In the genomic region with DNA sequence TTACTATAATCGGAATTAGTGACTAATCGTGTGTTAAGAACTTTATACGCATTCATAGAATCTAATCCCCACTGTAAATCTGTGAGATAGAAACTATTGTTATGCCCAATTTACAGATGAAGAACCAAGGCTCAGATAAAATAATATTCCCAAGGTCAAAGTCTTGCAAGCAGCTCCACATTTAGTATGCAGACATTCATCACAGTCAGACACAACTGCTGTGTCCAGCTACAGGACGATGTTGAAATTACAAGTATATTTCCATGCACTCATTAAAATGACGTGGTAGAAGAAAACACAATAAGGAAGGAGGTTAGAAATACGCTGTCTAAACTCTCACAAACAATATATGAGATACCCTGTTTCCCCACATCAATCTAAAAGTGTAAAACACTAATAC, we compare ENCODE assay signal across 25 cellular contexts.
A peak's percentile ranks its signal among the peaks of the same experiment; 100 is the strongest.
DNase-seq lines count a peak whose midpoint lies in the region; ATAC-seq, FAIRE-seq and TF ChIP-seq lines count a peak whose summit lies in the region.
"Had no signal": no experiment of that assay in that cellular context is flagged by ENCODE, and none has a peak within 500 bp of the region (broad histone marks: within the 10 kb centered on the region; RNA-seq: fewer than 3 reads in every experiment).

No MANE protein-coding gene starts in this region.

- peaks cover 43% of the 10 kb centered on the region for H3K36me3 ChIP-seq in CD4-positive, alpha-beta memory T cell (ENCODE audit: insufficient read depth, low read length)
- H3K36me3 ChIP-seq in SJCRH30, result peaks cover 3% of the 10 kb centered on the region; the same call in 1 of the 2 replicates
- H3K36me3 ChIP-seq: prostate gland had no signal

- no peak overlapping the region for H3K4me2 ChIP-seq in A549

- no peak for TF ChIP-seq POLR2A in A549 (IDR thresholded peaks at IDR 0.05; ENCODE audit: low read length)

- no peak for FAIRE-seq in A549 (lab: Jason Lieb, UNC)

- no peaks in the 10 kb centered on the region for H3K27me3 Mint-ChIP-seq in CD4-positive, alpha-beta memory T cell
- peaks cover 27% of the 10 kb centered on the region for H3K27me3 Mint-ChIP-seq in endothelial cell (ENCODE audit: unreplicated experiment)
- H3K27me3 Mint-ChIP-seq: activated CD8-positive, alpha-beta T cell treated with anti-CD3 and anti-CD28 coated beads for 36 hours; stimulated activated naive B cell treated with anti-CD40 and anti-IgM and Interleukin-4, amounts not matched to agents 10 μg/mL and 1 μg/mL and 100 μg/mL, for 72 hours; T-helper 17 cell had no signal

- ATAC-seq in A549 (peak; percentile 42 to 62; a peak in 1 of 6 replicates), HG03460 (IDR thresholded peaks at IDR 0.05; ENCODE audit: unreplicated experiment) (no peak), HG03378 (IDR thresholded peaks at IDR 0.05; ENCODE audit: unreplicated experiment) (no peak)
- ATAC-seq: activated CD8-positive, alpha-beta T cell treated with anti-CD3 and anti-CD28 coated beads for 36 hours; left ventricle myocardium superior; stimulated activated naive B cell treated with anti-CD40 and anti-IgM and Interleukin-4, amounts not matched to agents 10 μg/mL and 1 μg/mL and 100 μg/mL, for 72 hours; T-helper 17 cell; WTC11 had no signal

- H3K9me3 Mint-ChIP-seq in CD4-positive, alpha-beta memory T cell, result peaks cover 0 to 2% (median 0%) of the 10 kb centered on the region in 8 donors
- H3K9me3 Mint-ChIP-seq in endothelial cell (ENCODE audit: unreplicated experiment), result no peaks in the 10 kb centered on the region
- H3K9me3 Mint-ChIP-seq: activated CD8-positive, alpha-beta T cell treated with anti-CD3 and anti-CD28 coated beads for 36 hours; H9; neural crest cell; stimulated activated naive B cell treated with anti-CD40 and anti-IgM and Interleukin-4, amounts not matched to agents 10 μg/mL and 1 μg/mL and 100 μg/mL, for 72 hours had no signal

- CTCF ChIA-PET in A549 (lab: Yijun Ruan, JAX), result no interaction called here
- CTCF ChIA-PET in CD4-positive, alpha-beta memory T cell (lab: Charles Lee; ENCODE audit: partially characterized antibody), result no interaction called here

- H3K4me1 ChIP-seq in A549 (no peaks in the 10 kb centered on the region), SJCRH30 (no peaks in the 10 kb centered on the region)
- H3K4me1 ChIP-seq in CD4-positive, alpha-beta memory T cell (ENCODE audit: insufficient read depth, low read length), result peaks cover 40% of the 10 kb centered on the region
- H3K4me1 ChIP-seq: prostate gland had no signal

- no peak for TF ChIP-seq EP300 in A549 (IDR thresholded peaks at IDR 0.05)

- H3K4me3 Mint-ChIP-seq in CD4-positive, alpha-beta memory T cell, result no peak overlapping the region
- peak overlapping the region; percentile 62 for H3K4me3 Mint-ChIP-seq in endothelial cell (ENCODE audit: unreplicated experiment)
- H3K4me3 Mint-ChIP-seq: activated CD8-positive, alpha-beta T cell treated with anti-CD3 and anti-CD28 coated beads for 36 hours; H9; neural crest cell; stimulated activated naive B cell treated with anti-CD40 and anti-IgM and Interleukin-4, amounts not matched to agents 10 μg/mL and 1 μg/mL and 100 μg/mL, for 72 hours; T-helper 17 cell; WTC11 had no signal

- H3K4me3 ChIP-seq in A549 (no peak overlapping the region), SJCRH30 (no peak overlapping the region)
- no peak overlapping the region for H3K4me3 ChIP-seq in CD4-positive, alpha-beta memory T cell (ENCODE audit: low read length in 2 of 2)
- H3K4me3 ChIP-seq: prostate gland, SJSA1, tibial artery had no signal

- no peaks in the 10 kb centered on the region for H3K9me3 ChIP-seq in A549
- no peaks in the 10 kb centered on the region for H3K9me3 ChIP-seq in CD4-positive, alpha-beta memory T cell (ENCODE audit: control insufficient read depth in 1 of 2, low read length in 2 of 2)
- no peaks in the 10 kb centered on the region for H3K9me3 ChIP-seq in SJCRH30 (replicated peaks)
- H3K9me3 ChIP-seq: prostate gland, SJSA1, tibial artery had no signal

- peak overlapping the region in 4 of 7 donors; percentile 27 to 74 (median 47) for H3K27ac Mint-ChIP-seq in CD4-positive, alpha-beta memory T cell
- no peak overlapping the region for H3K27ac Mint-ChIP-seq in endothelial cell (ENCODE audit: unreplicated experiment)
- H3K27ac Mint-ChIP-seq: stimulated activated naive B cell treated with anti-CD40 and anti-IgM and Interleukin-4, amounts not matched to agents 10 μg/mL and 1 μg/mL and 100 μg/mL, for 72 hours; T-helper 17 cell; WTC11 had no signal

- H3K27ac ChIP-seq in A549 (no peak overlapping the region), SJCRH30 (no peak overlapping the region)
- no peak overlapping the region for H3K27ac ChIP-seq in CD4-positive, alpha-beta memory T cell (ENCODE audit: low read depth, low read length)
- H3K27ac ChIP-seq: prostate gland, SJSA1, tibial artery had no signal

- WGBS in A549 (ENCODE audit: missing lambda C conversion rate), result 71% methylated on average over 6 of the region's 6 CpGs

- no peaks in the 10 kb centered on the region for H3K27me3 ChIP-seq in CD4-positive, alpha-beta memory T cell (ENCODE audit: insufficient read depth, low read length)
- H3K27me3 ChIP-seq in SJCRH30, result no peaks in the 10 kb centered on the region
- H3K27me3 ChIP-seq: SJSA1, tibial artery had no signal

- no peak for TF ChIP-seq RAD21 in A549 (conservative IDR thresholded peaks at IDR 0.05 in 1 of 2, IDR thresholded peaks at IDR 0.05 in 1 of 2)

- peaks cover 27 to 58% (median 47%) of the 10 kb centered on the region in 4 donors for H3K4me1 Mint-ChIP-seq in CD4-positive, alpha-beta memory T cell
- peaks cover 54% of the 10 kb centered on the region for H3K4me1 Mint-ChIP-seq in endothelial cell (ENCODE audit: unreplicated experiment)

- TF ChIP-seq CTCF in A549 (IDR thresholded peaks at IDR 0.05), result no peak
- TF ChIP-seq CTCF in endothelial cell (IDR thresholded peaks at IDR 0.05; ENCODE audit: unreplicated experiment), result no peak

- peak; percentile 15 to 46 for DNase-seq in A549 (ENCODE audit: low read depth in 1 of 2, low spot score in 1 of 2)
- DNase-seq in CD4-positive, alpha-beta memory T cell, result no peak
- DNase-seq in OCI-M1 (lab: John Stamatoyannopoulos, UW), result peak; percentile 33
- no peak for DNase-seq in endothelial cell (ENCODE audit: low spot score)
- no peak for DNase-seq in stimulated activated CD4-positive, alpha-beta T cell treated with anti-CD3 and anti-CD28 coated beads, Interleukin-12 subunit alpha, Interleukin-12 subunit beta, amount 100 ng/mL, for 4 hours
- DNase-seq in SJCRH30, result no peak
- DNase-seq: activated CD8-positive, alpha-beta T cell treated with anti-CD3 and anti-CD28 coated beads for 36 hours; activated naive CD4-positive, alpha-beta T cell treated with Interleukin-2 at 50 U/mL for 16 hours; activated T-cell treated with anti-CD3 and anti-CD28 coated beads, Interleukin-2, amount 50 U/mL, for 1 hour; cerebellar nuclear complex; COR-L47; DND-41; H9; left ventricle myocardium superior; NCI-H774; stimulated activated CD4-positive, alpha-beta T cell treated with anti-CD3 and anti-CD28 coated beads, Interleukin-2, amount 100 ng/mL, for 24 hours; stimulated activated naive B cell treated with anti-CD40 and anti-IgM and Interleukin-4, amounts not matched to agents 10 μg/mL and 1 μg/mL and 100 μg/mL, for 72 hours; T-helper 17 cell; tibial artery had no signal

- POLR2A ChIA-PET in A549 (lab: Yijun Ruan, JAX), result no interaction called here
- POLR2A ChIA-PET in CD4-positive, alpha-beta memory T cell (lab: Charles Lee; ENCODE audit: partially characterized antibody), result no interaction called here

- H3K36me3 Mint-ChIP-seq in CD4-positive, alpha-beta memory T cell, result peaks cover 42 to 59% of the 10 kb centered on the region in 2 donors
- H3K36me3 Mint-ChIP-seq in endothelial cell (ENCODE audit: low read depth, unreplicated experiment), result peaks cover 66% of the 10 kb centered on the region
- H3K36me3 Mint-ChIP-seq: WTC11 had no signal

- intact Hi-C loops in CD4-positive, alpha-beta memory T cell (cut with micrococcal nuclease), result no loop called here

TF ChIP-seq in A549, 52 proteins besides CTCF, POLR2A, EP300 and RAD21:
- no peak for TF ChIP-seq FOSB (CRISPR knock-in tag; IDR thresholded peaks at IDR 0.05)

Comparison
In these comparisons a context has a peak if more than half of its experiments do, and no peak if none do; other contexts are left out.
1. ATAC-seq: peak in A549 (2 of 2); none in HG03460 (single experiment) and HG03378 (single experiment).
2. DNase-seq: peak in A549 (2 of 2) and OCI-M1 (single experiment); none in CD4-positive, alpha-beta memory T cell (0 of 5), endothelial cell (single experiment), stimulated activated CD4-positive, alpha-beta T cell treated with anti-CD3 and anti-CD28 coated beads, Interleukin-12 subunit alpha, Interleukin-12 subunit beta, amount 100 ng/mL, for 4 hours (single experiment) and SJCRH30 (0 of 2).